ENCODE assay signal across 9 cellular contexts in the genomic region with DNA sequence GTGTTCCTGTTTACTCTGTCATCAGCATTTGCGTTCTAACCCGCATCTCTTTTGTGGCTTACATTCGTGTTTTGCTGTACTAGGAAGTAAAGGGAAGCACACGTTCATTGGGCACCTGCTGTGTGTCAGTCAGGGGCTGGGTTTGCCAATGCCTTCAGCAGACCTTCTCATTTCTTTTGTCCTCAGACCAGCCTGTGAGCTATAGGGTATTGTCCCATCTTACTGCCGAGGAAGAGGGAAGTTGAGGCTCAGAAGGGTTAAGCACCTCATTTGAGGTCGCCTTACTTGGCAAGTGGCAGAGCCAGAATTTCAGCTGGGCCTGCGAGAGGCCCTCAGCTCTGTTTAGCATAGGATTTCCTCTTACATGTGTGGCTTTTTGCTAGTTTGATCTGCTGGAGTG. TPM values are rescaled to one million over a fixed set of nuclear protein-coding genes. Genes with fewer than 3 reads are reported as not detected.
A peak's percentile ranks its signal among the peaks of the same experiment; 100 is the strongest.
DNase-seq lines count a peak whose midpoint lies in the region; ATAC-seq, FAIRE-seq and TF ChIP-seq lines count a peak whose summit lies in the region.
"Had no signal": no experiment of that assay in that cellular context is flagged by ENCODE, and none has a peak within 500 bp of the region (broad histone marks: within the 10 kb centered on the region; RNA-seq: fewer than 3 reads in every experiment).

No MANE protein-coding gene starts in this region.

- no peaks in the 10 kb centered on the region for H3K36me3 ChIP-seq in colonic mucosa
- H3K36me3 ChIP-seq in parathyroid adenoma (ENCODE audit: control insufficient read depth, insufficient read depth, low read length) = no peaks in the 10 kb centered on the region

- peak overlapping the region; percentile 5 for H2AFZ ChIP-seq in parathyroid adenoma

- FAIRE-seq in GM12891 (lab: Jason Lieb, UNC) = peak; percentile 76

- H3K79me2 ChIP-seq in parathyroid adenoma = no peaks in the 10 kb centered on the region

- H3K9ac ChIP-seq in colonic mucosa (ENCODE audit: low read depth in 2 of 2, low read length in 2 of 2) (peak overlapping the region in 1 of 2 donors; percentile 61), parathyroid adenoma (no peak overlapping the region)

- TF ChIP-seq POLR2A in GM12891 (IDR thresholded peaks at IDR 0.05; ENCODE audit: low read depth, low read length) = no peak

- H3K4me1 ChIP-seq in colonic mucosa (peaks cover 30% of the 10 kb centered on the region), parathyroid adenoma (peaks cover 25% of the 10 kb centered on the region)

- intact Hi-C loops in colonic mucosa (cut with DNase I) = no loop called here

- TF ChIP-seq CTCF in colonic mucosa (IDR thresholded peaks at IDR 0.05) = no peak
- no peak for TF ChIP-seq CTCF in parathyroid adenoma (IDR thresholded peaks at IDR 0.05)

- DNase-seq in GM12891 (ENCODE audit: insufficient read length, low spot score) (no peak), NOMO-1 treated with DMSO at 0.1 percent for 48 hours (lab: John Stamatoyannopoulos, UW; ENCODE audit: unreplicated experiment) (peak; percentile 41), colonic mucosa (no peak), GDM1 (lab: John Stamatoyannopoulos, UW) (no peak), 8988T (no peak)
- DNase-seq in NK-92 treated with Interleukin-12 subunit alpha and Interleukin-12 subunit beta, amount 100 ng/mL, for 24 hours (lab: John Stamatoyannopoulos, UW) = no peak
- DNase-seq: NCI-H526 treated with DMSO at 0.1 percent for 48 hours had no signal

- H3K27me3 ChIP-seq in colonic mucosa (no peaks in the 10 kb centered on the region), parathyroid adenoma (ENCODE audit: control insufficient read depth, insufficient read depth, low read length) (no peaks in the 10 kb centered on the region)

- no peaks in the 10 kb centered on the region for H3K9me3 ChIP-seq in colonic mucosa
- H3K9me3 ChIP-seq in parathyroid adenoma (ENCODE audit: control insufficient read depth, low read length) = no peaks in the 10 kb centered on the region

- H3K4me3 ChIP-seq in colonic mucosa = peak overlapping the region; percentile 8
- H3K4me3 ChIP-seq in parathyroid adenoma (ENCODE audit: low read depth, low read length) = peak overlapping the region; percentile 6

- no peak for ATAC-seq in HG02852 (IDR thresholded peaks at IDR 0.05; ENCODE audit: unreplicated experiment)

- H3K27ac ChIP-seq in colonic mucosa (peak overlapping the region; percentile 87), parathyroid adenoma (peak overlapping the region; percentile 72)

- peak overlapping the region; percentile 48 for H3K4me2 ChIP-seq in parathyroid adenoma (ENCODE audit: low read length)

TF ChIP-seq in GM12891, 5 proteins besides CTCF, POLR2A, EP300 and RAD21:
- no peak for TF ChIP-seq POU2F2 (IDR thresholded peaks at IDR 0.05; ENCODE audit: low read depth, low read length)
- no peak for TF ChIP-seq POLR2AphosphoS5 (IDR thresholded peaks at IDR 0.05; ENCODE audit: low read depth, low read length)
- TF ChIP-seq SPI1 (IDR thresholded peaks at IDR 0.05; ENCODE audit: low read depth, low read length) = no peak
- TF ChIP-seq PAX5 (IDR thresholded peaks at IDR 0.05; ENCODE audit: insufficient read depth, low read length, severe bottlenecking) = no peak
- no peak for TF ChIP-seq TAF1 (IDR thresholded peaks at IDR 0.05; ENCODE audit: low read depth, low read length)

RNA-seq across cellular contexts. Expression of gene TBC1D14, which starts 8.7 kb away (rescaled TPM):
- polyA plus RNA-seq in GM12891 (2012; ENCODE audit: low read depth, missing spikeins) = 14.7 TPM
- 10 to 100 TPM; 43.2 to 46.6 TPM for total RNA-seq in colonic mucosa
